6 cellular contexts compared by ENCODE assay signal in the genomic region with DNA sequence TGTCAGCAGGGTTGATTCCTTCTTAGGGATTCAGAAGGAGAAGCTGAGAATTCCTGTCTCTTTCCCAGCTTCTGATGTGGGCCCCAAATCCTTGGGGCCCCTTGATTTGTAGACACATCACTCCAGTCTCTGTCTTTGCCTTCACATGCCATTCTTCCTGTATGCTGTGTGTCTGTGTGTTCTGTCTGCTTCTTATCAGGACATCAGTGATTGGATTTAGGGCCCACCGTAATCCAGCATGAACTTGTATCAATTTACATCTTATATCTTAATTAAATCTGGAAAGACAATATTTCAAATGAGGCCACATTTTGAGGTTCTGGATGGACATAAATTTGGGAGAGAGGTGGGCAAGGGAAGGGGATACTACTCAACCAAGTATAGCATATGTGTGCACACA. TPM values are rescaled to one million over a fixed set of nuclear protein-coding genes. Genes with fewer than 3 reads are reported as not detected.
"Had no signal": no experiment of that assay in that cellular context is flagged by ENCODE, and none has a peak within 500 bp of the region (broad histone marks: within the 10 kb centered on the region; RNA-seq: fewer than 3 reads in every experiment).

No MANE protein-coding gene starts in this region.

- ATAC-seq: GM23338, HepG2 had no signal

- DNase-seq: H9, HCEC 1CT, KBM-7 had no signal

RNA-seq across cellular contexts. Expression of a gene that starts 9.7 kb away (rescaled TPM):
- polyA plus RNA-seq: GM23338, HepG2, IgD-negative memory B cell had no signal

RNA-seq across cellular contexts. Expression of a gene that starts 13.7 kb away (rescaled TPM):
- polyA plus RNA-seq: HepG2 had no signal
